Comparison of ENCODE assay signal across 9 cellular contexts in the genomic region with DNA sequence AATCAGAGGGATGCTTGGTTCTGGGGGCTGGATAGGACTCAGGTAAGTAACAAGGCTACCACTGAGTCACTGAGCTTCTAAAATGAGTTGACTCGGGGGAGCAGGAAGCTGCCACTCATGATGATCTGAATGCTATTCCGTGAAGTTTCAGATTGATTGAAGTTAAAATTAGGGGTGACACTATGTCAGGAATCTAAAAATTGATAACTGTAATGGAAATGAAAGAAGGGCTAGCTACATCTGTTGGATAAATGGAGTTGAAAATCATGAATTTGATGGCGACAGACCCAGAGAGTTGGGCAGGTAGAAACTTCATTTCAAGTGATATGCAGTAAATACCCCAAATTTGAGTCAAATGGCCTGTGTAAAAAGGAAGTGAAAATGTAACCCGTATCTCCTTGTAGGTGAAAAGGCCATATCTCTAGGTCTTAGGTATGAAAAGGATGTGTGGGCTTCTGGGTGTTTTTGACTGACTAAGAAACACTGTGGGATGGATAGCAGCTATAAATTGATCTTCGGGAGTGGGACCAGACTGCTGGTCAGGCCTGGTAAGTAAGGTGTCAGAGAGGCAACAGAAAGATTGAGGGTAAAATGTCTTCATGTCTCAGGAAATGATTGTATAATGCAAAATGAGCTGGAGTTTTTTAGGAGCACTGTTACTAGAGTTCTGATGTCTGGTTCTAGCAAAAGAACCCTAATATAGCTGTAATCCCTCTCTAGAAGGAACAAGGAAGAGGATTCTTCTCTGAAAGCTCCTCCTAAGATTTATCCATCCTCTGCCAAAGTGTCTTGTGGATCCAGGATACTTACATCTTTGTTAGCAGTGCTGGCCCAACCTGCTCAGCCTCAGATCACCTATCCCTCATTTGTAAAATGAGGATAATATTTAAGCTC. TPM values are rescaled to one million over a fixed set of nuclear protein-coding genes. Genes with fewer than 3 reads are reported as not detected.
DNase-seq lines count a peak whose midpoint lies in the region; ATAC-seq and TF ChIP-seq lines count a peak whose summit lies in the region.
"Had no signal": no experiment of that assay in that cellular context is flagged by ENCODE, and none has a peak within 500 bp of the region (broad histone marks: within the 10 kb centered on the region; RNA-seq: fewer than 3 reads in every experiment).

No MANE protein-coding gene starts in this region.

- peaks cover 18% of the 10 kb centered on the region for H3K4me1 ChIP-seq in GM23248 (ENCODE audit: insufficient read depth)
- H3K4me1 ChIP-seq in spleen = peaks cover 15 to 93% (median 39%) of the 10 kb centered on the region in 6 donors

- no peaks in the 10 kb centered on the region for H3K79me2 ChIP-seq in GM23248 (ENCODE audit: insufficient read depth)

- H3K36me3 ChIP-seq in GM23248 (ENCODE audit: low read depth) (no peaks in the 10 kb centered on the region), spleen (no peaks in the 10 kb centered on the region)

- no peaks in the 10 kb centered on the region for H3K9me3 Mint-ChIP-seq in IgD-negative memory B cell
- H3K9me3 Mint-ChIP-seq: nephron had no signal

- 95 to 98% methylated on average over 5 of the region's 5 CpGs for WGBS in GM23248 (ENCODE audit: low coverage in 1 of 2, low lambda C conversion rate in 2 of 2, missing lambda C conversion rate in 2 of 2), 2 experiments
- WGBS in spleen, 5 donors = 41 to 68% (median 59%) methylated on average over 5 of the region's 5 CpGs

- H3K4me2 ChIP-seq in GM23248 (ENCODE audit: unreplicated experiment) = no peak overlapping the region

- H3K27ac Mint-ChIP-seq in IgD-negative memory B cell = peak overlapping the region; percentile 71 to 91 (median 87)
- H3K27ac Mint-ChIP-seq: nephron had no signal

- H2AFZ ChIP-seq in GM23248 = peak overlapping the region; percentile 60; the same call in 1 of the 2 replicates

- no peaks in the 10 kb centered on the region for H3K9me2 ChIP-seq in GM23248 (ENCODE audit: insufficient read depth)

- intact Hi-C loops in spleen (cut with DNase I; ENCODE audit: low total_unique reads) (no loop called here), left colon (cut with DNase I, micrococcal nuclease) (no loop called here)

- no peak for TF ChIP-seq POLR2A in spleen (IDR thresholded peaks at IDR 0.05)

- H3K9me3 ChIP-seq in GM23248 (ENCODE audit: low read depth) (no peaks in the 10 kb centered on the region), spleen (no peaks in the 10 kb centered on the region)

- no peak overlapping the region for H3K9ac ChIP-seq in GM23248

- H3K27me3 Mint-ChIP-seq in IgD-negative memory B cell = no peaks in the 10 kb centered on the region

- no peak for ATAC-seq in left colon

- in situ Hi-C loops in GM23248 (cut with MboI) = no loop called here

- DNase-seq in activated CD8-positive, alpha-beta memory T cell treated with anti-CD3 and anti-CD28 coated beads for 24 hours = peak; percentile 60
- no peak for DNase-seq in activated CD8-positive, alpha-beta memory T cell treated with anti-CD3 and anti-CD28 coated beads, Interleukin-2, amount 50 U/mL, for 48 hours
- DNase-seq in GM23248 (no peak), spleen (no peak), glomerular visceral epithelial cell (ENCODE audit: extremely low spot score) (no peak), left colon (no peak), A172 (ENCODE audit: low spot score) (no peak)

- H4K20me1 ChIP-seq in GM23248 (ENCODE audit: insufficient read depth) = no peaks in the 10 kb centered on the region

- peak overlapping the region; percentile 61 to 88 (median 82) for H3K4me3 Mint-ChIP-seq in IgD-negative memory B cell
- H3K4me3 Mint-ChIP-seq: nephron had no signal

- H3K4me3 ChIP-seq in GM23248 = no peak overlapping the region
- H3K4me3 ChIP-seq in spleen = peak overlapping the region in 3 of 8 donors; percentile 1 to 48 (median 6)

- H3K27me3 ChIP-seq in GM23248 (replicated peaks; ENCODE audit: insufficient read depth) (no peaks in the 10 kb centered on the region), spleen (replicated peaks in 1 of 7) (no peaks in the 10 kb centered on the region)

- H3K4me1 Mint-ChIP-seq in IgD-negative memory B cell = peaks cover 63 to 73% (median 69%) of the 10 kb centered on the region in 3 donors

- peaks cover 8% of the 10 kb centered on the region; the same call in 1 of the 2 replicates for H3F3A ChIP-seq in GM23248 (ENCODE audit: insufficient read depth)

- H3K27ac ChIP-seq in GM23248 (no peak overlapping the region; the same call in 1 of the 2 replicates), spleen (peak overlapping the region; percentile 11 to 96 (median 68))

- H3K36me3 Mint-ChIP-seq in IgD-negative memory B cell = peaks cover 3% of the 10 kb centered on the region

- TF ChIP-seq CTCF in spleen (IDR thresholded peaks at IDR 0.05 in 8 of 11, conservative IDR thresholded peaks at IDR 0.05 in 3 of 11) = no peak

RNA-seq across cellular contexts. Expression of a gene that starts 57.3 kb away (rescaled TPM):
- 369 and 375 TPM in 2 replicates for total RNA-seq in GM23248 (2014; rRNA removed; shearing (Covaris generic))
- polyA plus RNA-seq in GM23248 (2016; fragmentation: Nextera tagmentation; extraction: Ambion mirVana) = 637 and 653 TPM in 2 replicates
- 420 TPM for polyA plus RNA-seq in IgD-negative memory B cell
- total RNA-seq in spleen = 100 to 1,000 TPM; 107 to 176 (median 123) TPM
- 100 to 1,000 TPM; 102 to 165 (median 147) TPM for polyA plus RNA-seq in spleen
- total RNA-seq in left colon = 100 to 1,000 TPM; 139 to 142 TPM
- total RNA-seq in A172 (2014; rRNA removed; shearing (Covaris generic)) = 157 and 227 TPM in 2 replicates
